In genomic region chr22:19942071-19942885, GRCh38 we compare ENCODE assay signal across 8 cellular contexts. TPM values are rescaled to one million over a fixed set of nuclear protein-coding genes. Genes with fewer than 3 reads are reported as not detected.
A peak's percentile ranks its signal among the peaks of the same experiment; 100 is the strongest.
DNase-seq lines count a peak whose midpoint lies in the region; ATAC-seq, FAIRE-seq and TF ChIP-seq lines count a peak whose summit lies in the region.

No MANE protein-coding gene starts in this region.

- intact Hi-C loops in PC-9 (cut with micrococcal nuclease; ENCODE audit: unreplicated experiment), result no loop called here

- H3K27ac ChIP-seq in PC-9, result peak overlapping the region; percentile 59
- peak overlapping the region; percentile 77 for H3K27ac ChIP-seq in caudate nucleus (ENCODE audit: low read depth, low read length)
- H3K27ac ChIP-seq in layer of hippocampus (ENCODE audit: low read depth, low read length), result peak overlapping the region; percentile 74

- CTCF ChIA-PET in AG04449 (lab: Yijun Ruan, JAX) (interaction anchor here (1.0 to 1.9 kb wide), 7 partner anchors 12 to 212 kb away, joined by 3 to 11 read pairs (median 6); no protein-coding TSS in a partner anchor), PC-9 (lab: Charles Lee) (no interaction called here)

- no peaks in the 10 kb centered on the region for H3K27me3 Mint-ChIP-seq in stimulated activated memory B cell treated with anti-CD40 and anti-IgM and Interleukin-4, amounts not matched to agents 10 μg/mL and 1 μg/mL and 100 μg/mL, for 72 hours

- peak overlapping the region; percentile 98 for H3K27ac Mint-ChIP-seq in stimulated activated memory B cell treated with anti-CD40 and anti-IgM and Interleukin-4, amounts not matched to agents 10 μg/mL and 1 μg/mL and 100 μg/mL, for 72 hours

- H3K4me3 ChIP-seq in AG04449 (ENCODE audit: low read depth, low read length) (peak overlapping the region; percentile 82), PC-9 (peak overlapping the region; percentile 90)

- H3K79me2 ChIP-seq in PC-9 (ENCODE audit: low read depth), result peaks cover 27% of the 10 kb centered on the region

- H3K36me3 ChIP-seq in PC-9 (ENCODE audit: low read depth), result no peaks in the 10 kb centered on the region

- peak; percentile 69 for ATAC-seq in stimulated activated memory B cell treated with anti-CD40 and anti-IgM and Interleukin-4, amounts not matched to agents 10 μg/mL and 1 μg/mL and 100 μg/mL, for 72 hours

- FAIRE-seq in GM12891 (lab: Jason Lieb, UNC) (no peak), H54 (lab: Jason Lieb, UNC) (no peak)

- no peaks in the 10 kb centered on the region for H3K9me3 Mint-ChIP-seq in stimulated activated memory B cell treated with anti-CD40 and anti-IgM and Interleukin-4, amounts not matched to agents 10 μg/mL and 1 μg/mL and 100 μg/mL, for 72 hours

- POLR2A ChIA-PET in AG04449 (lab: Yijun Ruan, JAX) (interaction anchor here (0.6 to 1.4 kb wide), 4 partner anchors 10 to 241 kb away, joined by 3 to 5 read pairs (median 4); no protein-coding TSS in a partner anchor), PC-9 (lab: Charles Lee; ENCODE audit: unreplicated experiment) (no interaction called here)

- H3K4me2 ChIP-seq in PC-9, result peak overlapping the region; percentile 89

- peak overlapping the region; percentile 91 for H2AFZ ChIP-seq in PC-9

- peaks cover 12% of the 10 kb centered on the region; the same call in 1 of the 2 replicates for H3K4me1 ChIP-seq in PC-9 (replicated peaks; ENCODE audit: insufficient read depth)

- BruUV-seq in PC-9 (replicated peaks; lab: Mats Ljungman, UMichigan), result TSS peak; percentile 37

- no peaks in the 10 kb centered on the region for H3K9me2 ChIP-seq in PC-9 (ENCODE audit: insufficient read depth)

- H3K4me3 Mint-ChIP-seq in stimulated activated memory B cell treated with anti-CD40 and anti-IgM and Interleukin-4, amounts not matched to agents 10 μg/mL and 1 μg/mL and 100 μg/mL, for 72 hours, result peak overlapping the region; percentile 89

- H3K36me3 Mint-ChIP-seq in stimulated activated memory B cell treated with anti-CD40 and anti-IgM and Interleukin-4, amounts not matched to agents 10 μg/mL and 1 μg/mL and 100 μg/mL, for 72 hours, result peaks cover 13% of the 10 kb centered on the region

- TF ChIP-seq POLR2A in GM12891 (IDR thresholded peaks at IDR 0.05; ENCODE audit: low read depth, low read length) (no peak), H54 (IDR thresholded peaks at IDR 0.05; ENCODE audit: low read depth, low read length) (no peak)

- TF ChIP-seq CTCF in AG04449 (IDR thresholded peaks at IDR 0.05; ENCODE audit: insufficient read depth, low read length, missing control alignments), result no peak
- TF ChIP-seq CTCF in PC-9 (conservative IDR thresholded peaks at IDR 0.05), result no peak

- H3K9me3 ChIP-seq in PC-9 (ENCODE audit: insufficient read depth, low read depth), result no peaks in the 10 kb centered on the region

- H3K27me3 ChIP-seq in PC-9 (ENCODE audit: insufficient read depth, low read depth) (no peaks in the 10 kb centered on the region), layer of hippocampus (ENCODE audit: control insufficient read depth, insufficient read depth, low read length) (no peaks in the 10 kb centered on the region)

- DNase-seq in AG04449 (ENCODE audit: low read depth, low spot score) (no peak), GM12891 (ENCODE audit: insufficient read length, low spot score) (no peak), PC-9 (no peak), caudate nucleus (lab: John Stamatoyannopoulos, UW) (peak in 6 of 61 donors; percentile 13 to 46 (median 33)), H54 (ENCODE audit: insufficient read length, low spot score) (no peak), cortex of kidney (lab: John Stamatoyannopoulos, UW) (no peak)

- no peaks in the 10 kb centered on the region for H4K20me1 ChIP-seq in PC-9 (ENCODE audit: insufficient read depth)

- H3F3A ChIP-seq in PC-9 (ENCODE audit: insufficient read depth, low read depth), result peaks cover under 1% of the 10 kb centered on the region; the same call in 1 of the 2 replicates

- H3K4me1 Mint-ChIP-seq in stimulated activated memory B cell treated with anti-CD40 and anti-IgM and Interleukin-4, amounts not matched to agents 10 μg/mL and 1 μg/mL and 100 μg/mL, for 72 hours, result peaks cover 47% of the 10 kb centered on the region

TF ChIP-seq in GM12891, 5 proteins besides CTCF, POLR2A, EP300 and RAD21:
- TF ChIP-seq POU2F2 (IDR thresholded peaks at IDR 0.05; ENCODE audit: low read depth, low read length) (no peak), SPI1 (IDR thresholded peaks at IDR 0.05; ENCODE audit: low read depth, low read length) (peak; percentile 84)

RNA-seq across cellular contexts. Expression of gene TXNRD2, which starts 0.7 kb away (rescaled TPM):
- polyA plus RNA-seq in GM12891 (2012; ENCODE audit: low read depth, missing spikeins), result 13.3 TPM
- 21.7 and 22.4 TPM in 2 replicates for total RNA-seq in PC-9 (2021)

RNA-seq across cellular contexts. Expression of gene COMT, which starts 0.7 kb away (rescaled TPM):
- polyA plus RNA-seq in GM12891 (2012; ENCODE audit: low read depth, missing spikeins), result 69.5 TPM
- 99.9 and 107 TPM in 2 replicates for total RNA-seq in PC-9 (2021)
